Comparison of ENCODE assay signal across 8 cellular contexts in genomic region chr2:133674433-133675331, GRCh38.
DNase-seq lines count a peak whose midpoint lies in the region; ATAC-seq and TF ChIP-seq lines count a peak whose summit lies in the region.

No MANE protein-coding gene starts in this region.

- DNase-seq in AG09319 (ENCODE audit: extremely low read depth, low read depth): peak; percentile 57
- DNase-seq in NCI-H1930 (lab: John Stamatoyannopoulos, UW): peak; percentile 31 to 81
- DNase-seq in cardiac fibroblast (ENCODE audit: low read depth in 2 of 2): peak; percentile 86
- peak; percentile 60 for DNase-seq in kidney tubule cell (ENCODE audit: low spot score)
- peak; percentile 68 for DNase-seq in stromal cell of bone marrow (ENCODE audit: low read depth)
- DNase-seq in activated CD4-positive, alpha-beta T cell treated with anti-CD3 and anti-CD28 coated beads for 1 hour: no peak

- ATAC-seq in HG02571 (IDR thresholded peaks at IDR 0.05; ENCODE audit: unreplicated experiment) (no peak), HG02759 (IDR thresholded peaks at IDR 0.05; ENCODE audit: unreplicated experiment) (no peak)

- peak overlapping the region; percentile 15 to 17 for H3K4me3 ChIP-seq in cardiac fibroblast (replicated peaks in 1 of 2; ENCODE audit: low read depth in 2 of 2, low read length in 2 of 2)

- TF ChIP-seq CTCF in AG09319 (IDR thresholded peaks at IDR 0.05; ENCODE audit: low read depth, low read length) (no peak), cardiac fibroblast (IDR thresholded peaks at IDR 0.05; ENCODE audit: low read depth, low read length) (no peak)
